Comparison of ENCODE assay signal across 19 cellular contexts in genomic region chr3:99250821-99251355, GRCh38.
DNase-seq lines count a peak whose midpoint lies in the region; ATAC-seq and TF ChIP-seq lines count a peak whose summit lies in the region.
"Had no signal": no experiment of that assay in that cellular context is flagged by ENCODE, and none has a peak within 500 bp of the region (broad histone marks: within the 10 kb centered on the region; RNA-seq: fewer than 3 reads in every experiment).

No MANE protein-coding gene starts in this region.

- DNase-seq in Right ventricle myocardium inferior (ENCODE audit: missing footprints): no peak
- no peak for DNase-seq in right atrium auricular region (ENCODE audit: low spot score)
- no peak for DNase-seq in epithelial cell of prostate (ENCODE audit: low read depth, low spot score)
- no peak for DNase-seq in left lung
- peak; percentile 5 to 22 for DNase-seq in thyroid gland
- no peak for DNase-seq in stimulated activated CD4-positive, alpha-beta T cell treated with anti-CD3 and anti-CD28 coated beads, Interleukin-15, amount 100 ng/mL, for 24 hours
- DNase-seq: activated B cell treated with CpG ODN at 0.5 μM for 24 hours; activated CD4-positive, alpha-beta memory T cell treated with anti-CD3 and anti-CD28 coated beads, Interleukin-2, amount 10 ng/mL, durations not matched to agents 7 days and 5 days; activated naive CD4-positive, alpha-beta T cell treated with anti-CD3 and anti-CD28 coated beads for 36 hours; C1 segment of cervical spinal cord; MM.1S; NCI-H1436 treated with DMSO at 0.1 percent for 48 hours; NCI-H2171 treated with DMSO at 0.1 percent for 48 hours; nucleus accumbens; OCI-M1; sigmoid colon had no signal

- TF ChIP-seq POLR2A in thyroid gland (IDR thresholded peaks at IDR 0.05): no peak

- intact Hi-C loops in Right ventricle myocardium inferior (cut with DNase I) (no loop called here), left lung (cut with DNase I) (no loop called here), thyroid gland (cut with DNase I) (no loop called here)

- H3K4me1 ChIP-seq in right atrium auricular region: peaks cover 0 to 11% of the 10 kb centered on the region in 2 donors
- H3K4me1 ChIP-seq in left lung: peaks cover 0 to 3% of the 10 kb centered on the region in 2 donors
- H3K4me1 ChIP-seq in thyroid gland: peaks cover 29 to 36% of the 10 kb centered on the region in 2 donors

- H3K27me3 ChIP-seq in right atrium auricular region (no peaks in the 10 kb centered on the region), left lung (no peaks in the 10 kb centered on the region), thyroid gland (no peaks in the 10 kb centered on the region)
- H3K27me3 ChIP-seq: sigmoid colon, SJSA1 had no signal

- WGBS in thyroid gland, 2 donors: 59 to 83% methylated on average over 1 of the region's 1 CpG

- H3K27ac ChIP-seq in right atrium auricular region (no peak overlapping the region), epithelial cell of prostate (peak overlapping the region; percentile 83), left lung (no peak overlapping the region), thyroid gland (peak overlapping the region in 2 of 3 donors; percentile 44 to 68)
- H3K27ac ChIP-seq: sigmoid colon, SJSA1 had no signal

- no peak for TF ChIP-seq CTCF in right atrium auricular region (IDR thresholded peaks at IDR 0.05)
- no peak for TF ChIP-seq CTCF in left lung (IDR thresholded peaks at IDR 0.05)
- no peak for TF ChIP-seq CTCF in thyroid gland (IDR thresholded peaks at IDR 0.05)

- ATAC-seq in Right ventricle myocardium inferior (peak; percentile 59), left lung (peak; percentile 23), GM21576 (IDR thresholded peaks at IDR 0.05; ENCODE audit: unreplicated experiment) (no peak), GM18511 (IDR thresholded peaks at IDR 0.05; ENCODE audit: unreplicated experiment) (no peak)

- H3K4me3 ChIP-seq in right atrium auricular region: no peak overlapping the region
- H3K4me3 ChIP-seq in left lung: no peak overlapping the region
- H3K4me3 ChIP-seq in thyroid gland (replicated peaks in 1 of 3): no peak overlapping the region
- H3K4me3 ChIP-seq: sigmoid colon, SJSA1 had no signal

- H3K9me3 ChIP-seq in right atrium auricular region (no peaks in the 10 kb centered on the region), left lung (no peaks in the 10 kb centered on the region), thyroid gland (no peaks in the 10 kb centered on the region)
- H3K9me3 ChIP-seq: sigmoid colon, SJSA1 had no signal

- no peaks in the 10 kb centered on the region for H3K36me3 ChIP-seq in right atrium auricular region
- H3K36me3 ChIP-seq in left lung: no peaks in the 10 kb centered on the region
- H3K36me3 ChIP-seq in thyroid gland: no peaks in the 10 kb centered on the region
- H3K36me3 ChIP-seq: sigmoid colon, SJSA1 had no signal

Comparison
In these comparisons a context has a peak if more than half of its experiments do, and no peak if none do; other contexts are left out.
1. ATAC-seq: peak in Right ventricle myocardium inferior (single experiment) and left lung (single experiment); none in GM21576 (single experiment) and GM18511 (single experiment).
2. DNase-seq: peak in thyroid gland (2 of 2); none in Right ventricle myocardium inferior (single experiment), right atrium auricular region (single experiment), epithelial cell of prostate (single experiment), left lung (0 of 2) and stimulated activated CD4-positive, alpha-beta T cell treated with anti-CD3 and anti-CD28 coated beads, Interleukin-15, amount 100 ng/mL, for 24 hours (single experiment).
3. H3K27ac ChIP-seq: peak in epithelial cell of prostate (single experiment) and thyroid gland (2 of 3); none in right atrium auricular region (0 of 2) and left lung (0 of 2).